23 cellular contexts compared by ENCODE assay signal in the genomic region with DNA sequence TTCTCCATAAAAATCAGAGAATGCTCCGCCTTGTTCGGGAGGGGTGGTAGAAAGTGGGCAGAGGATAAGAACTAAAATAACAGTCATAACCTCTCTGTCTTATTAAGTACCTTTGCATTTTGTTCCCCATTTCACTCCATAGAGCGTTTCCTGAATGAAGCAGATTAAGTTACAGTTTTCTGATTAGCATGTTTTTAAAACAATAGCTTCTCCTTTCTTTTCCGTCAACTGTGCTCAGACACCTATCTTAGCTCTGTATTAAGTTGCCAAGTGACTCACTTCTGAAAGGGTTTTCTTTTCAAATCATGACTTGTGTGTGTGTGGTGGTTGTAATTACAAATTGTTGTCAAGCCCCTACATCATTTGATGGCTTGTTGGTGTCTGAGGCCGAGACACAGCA. TPM values are rescaled to one million over a fixed set of nuclear protein-coding genes. Genes with fewer than 3 reads are reported as not detected.
"Had no signal": no experiment of that assay in that cellular context is flagged by ENCODE, and none has a peak within 500 bp of the region (broad histone marks: within the 10 kb centered on the region; RNA-seq: fewer than 3 reads in every experiment).

No MANE protein-coding gene starts in this region.

- H3K9me3 ChIP-seq: body of pancreas, gastrocnemius medialis, heart left ventricle, tibial nerve had no signal

- ATAC-seq: body of pancreas; esophagus mucosa; gastrocnemius medialis; heart left ventricle; left colon; SK-N-SH treated with all-trans-retinoic acid at 6 μM for 48 hours; stimulated activated naive CD8-positive, alpha-beta T cell treated with anti-CD3 and anti-CD28 coated beads, Interleukin-15, Interleukin-2, amounts not matched to agents 100 U/mL and 50 U/mL, for 24 hours had no signal

- H3K36me3 ChIP-seq: gastrocnemius medialis, heart left ventricle, tibial nerve had no signal

- H3K4me3 Mint-ChIP-seq: activated CD4-positive, alpha-beta memory T cell treated with anti-CD3 and anti-CD28 coated beads for 36 hours; activated naive CD8-positive, alpha-beta T cell treated with anti-CD3 and anti-CD28 coated beads, Interleukin-2, amount 10 ng/mL, durations not matched to agents 7 days and 5 days; natural killer cell treated with Interleukin-12 subunit alpha and Interleukin-12 subunit beta and Interleukin-15 and Interleukin-18, amount 100 ng/mL, for 72 hours had no signal

- H3K4me3 ChIP-seq: body of pancreas, dorsolateral prefrontal cortex, gastrocnemius medialis, heart left ventricle, lung, tibial nerve had no signal

- H3K9me3 Mint-ChIP-seq: activated CD4-positive, alpha-beta memory T cell treated with anti-CD3 and anti-CD28 coated beads for 36 hours; activated naive CD8-positive, alpha-beta T cell treated with anti-CD3 and anti-CD28 coated beads, Interleukin-2, amount 10 ng/mL, durations not matched to agents 7 days and 5 days; activated T-helper 2 cell treated with anti-CD3 and anti-CD28 coated beads, Interferon-gamma antibody, Interleukin-2, Interleukin-4, amounts not matched to agents 10 μg/mL and 5 μg/mL and 100 μg/mL, durations not matched to agents 14 hours and 24 hours and 36 hours; natural killer cell treated with Interleukin-12 subunit alpha and Interleukin-12 subunit beta and Interleukin-15 and Interleukin-18, amount 100 ng/mL, for 72 hours had no signal

- H3K27me3 ChIP-seq: body of pancreas, tibial nerve had no signal

- H3K4me1 ChIP-seq: gastrocnemius medialis had no signal

- H3K27ac Mint-ChIP-seq: activated CD4-positive, alpha-beta memory T cell treated with anti-CD3 and anti-CD28 coated beads for 36 hours; activated naive CD8-positive, alpha-beta T cell treated with anti-CD3 and anti-CD28 coated beads, Interleukin-2, amount 10 ng/mL, durations not matched to agents 7 days and 5 days; activated T-helper 2 cell treated with anti-CD3 and anti-CD28 coated beads, Interferon-gamma antibody, Interleukin-2, Interleukin-4, amounts not matched to agents 10 μg/mL and 5 μg/mL and 100 μg/mL, durations not matched to agents 14 hours and 24 hours and 36 hours; natural killer cell treated with Interleukin-12 subunit alpha and Interleukin-12 subunit beta and Interleukin-15 and Interleukin-18, amount 100 ng/mL, for 72 hours had no signal

- DNase-seq: activated CD4-positive, alpha-beta memory T cell treated with anti-CD3 and anti-CD28 coated beads for 36 hours; activated naive CD4-positive, alpha-beta T cell treated with Interleukin-2 at 50 U/mL for 16 hours; activated naive CD8-positive, alpha-beta T cell treated with anti-CD3 and anti-CD28 coated beads, Interleukin-2, amount 10 ng/mL, durations not matched to agents 7 days and 5 days; amygdala; body of pancreas; caudate nucleus; dorsolateral prefrontal cortex; gastrocnemius medialis; heart left ventricle; left colon; nucleus accumbens; retina; stimulated activated CD4-positive, alpha-beta T cell treated with anti-CD3 and anti-CD28 coated beads, Interleukin-2, amount 100 ng/mL, for 24 hours; stimulated activated naive CD8-positive, alpha-beta T cell treated with anti-CD3 and anti-CD28 coated beads, Interleukin-15, Interleukin-2, amounts not matched to agents 100 U/mL and 50 U/mL, for 24 hours; T-helper 1 cell; T1000 had no signal

- H3K36me3 Mint-ChIP-seq: activated CD4-positive, alpha-beta memory T cell treated with anti-CD3 and anti-CD28 coated beads for 36 hours; activated naive CD8-positive, alpha-beta T cell treated with anti-CD3 and anti-CD28 coated beads, Interleukin-2, amount 10 ng/mL, durations not matched to agents 7 days and 5 days; natural killer cell treated with Interleukin-12 subunit alpha and Interleukin-12 subunit beta and Interleukin-15 and Interleukin-18, amount 100 ng/mL, for 72 hours had no signal

- H3K27ac ChIP-seq: dorsolateral prefrontal cortex, gastrocnemius medialis, heart left ventricle, tibial nerve had no signal

- FAIRE-seq: urothelium cell line had no signal

RNA-seq across cellular contexts. Expression of a gene that starts 1.4 kb away (rescaled TPM):
- total RNA-seq: activated CD4-positive, alpha-beta memory T cell treated with anti-CD3 and anti-CD28 coated beads for 36 hours; activated naive CD8-positive, alpha-beta T cell treated with anti-CD3 and anti-CD28 coated beads, Interleukin-2, amount 10 ng/mL, durations not matched to agents 7 days and 5 days; activated T-helper 2 cell treated with anti-CD3 and anti-CD28 coated beads, Interferon-gamma antibody, Interleukin-2, Interleukin-4, amounts not matched to agents 10 μg/mL and 5 μg/mL and 100 μg/mL, durations not matched to agents 14 hours and 24 hours and 36 hours; left colon; natural killer cell treated with Interleukin-12 subunit alpha and Interleukin-12 subunit beta and Interleukin-15 and Interleukin-18, amount 100 ng/mL, for 72 hours; tibial nerve had no signal
